1 cellular context compared by ENCODE assay signal in the genomic region with DNA sequence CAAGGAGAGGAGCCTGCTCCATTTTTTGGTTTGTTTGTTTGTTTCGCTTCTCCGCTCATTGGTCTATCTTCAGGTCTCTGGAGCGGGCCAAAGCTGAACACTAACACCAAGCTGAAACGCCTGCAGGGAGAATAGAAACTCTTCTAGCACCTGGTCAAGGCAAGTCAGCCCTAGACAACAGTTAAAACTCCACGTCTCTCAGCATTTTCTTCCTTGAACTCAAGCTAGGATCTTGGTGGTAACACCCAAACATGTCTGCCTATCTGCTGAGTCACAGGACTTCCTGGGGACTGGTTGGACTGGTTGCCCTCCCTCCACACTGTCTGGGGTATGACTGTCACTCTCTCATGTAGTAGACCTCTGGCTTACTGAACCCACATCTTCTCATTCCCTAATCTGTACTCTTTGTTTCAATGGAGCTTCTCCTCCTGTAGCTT.
TF ChIP-seq lines count a peak whose summit lies in the region.

No MANE protein-coding gene starts in this region.

TF ChIP-seq in K562, 482 proteins besides CTCF, POLR2A, EP300 and RAD21 (continued from another document):
- TF ChIP-seq, protein P1, sequence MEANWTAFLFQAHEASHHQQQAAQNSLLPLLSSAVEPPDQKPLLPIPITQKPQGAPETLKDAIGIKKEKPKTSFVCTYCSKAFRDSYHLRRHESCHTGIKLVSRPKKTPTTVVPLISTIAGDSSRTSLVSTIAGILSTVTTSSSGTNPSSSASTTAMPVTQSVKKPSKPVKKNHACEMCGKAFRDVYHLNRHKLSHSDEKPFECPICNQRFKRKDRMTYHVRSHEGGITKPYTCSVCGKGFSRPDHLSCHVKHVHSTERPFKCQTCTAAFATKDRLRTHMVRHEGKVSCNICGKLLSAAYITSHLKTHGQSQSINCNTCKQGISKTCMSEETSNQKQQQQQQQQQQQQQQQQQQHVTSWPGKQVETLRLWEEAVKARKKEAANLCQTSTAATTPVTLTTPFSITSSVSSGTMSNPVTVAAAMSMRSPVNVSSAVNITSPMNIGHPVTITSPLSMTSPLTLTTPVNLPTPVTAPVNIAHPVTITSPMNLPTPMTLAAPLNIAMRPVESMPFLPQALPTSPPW (CRISPR knock-in tag; IDR thresholded peaks at IDR 0.05): peak; percentile 46; the same call in 1 of the 2 replicates
- no peak for TF ChIP-seq ZNF224 (CRISPR knock-in tag; IDR thresholded peaks at IDR 0.05)
- no peak for TF ChIP-seq HMG20B (CRISPR knock-in tag; IDR thresholded peaks at IDR 0.05)
- peak; percentile 68 for TF ChIP-seq SMAD4 (CRISPR knock-in tag; conservative IDR thresholded peaks at IDR 0.05)
- TF ChIP-seq ZNF766 (CRISPR knock-in tag; conservative IDR thresholded peaks at IDR 0.05): 0 out of 2 replicates have a peak, but pooled peaks have one; percentile 38
- no peak for TF ChIP-seq TBL1XR1 (IDR thresholded peaks at IDR 0.05; ENCODE audit: low read length in 2 of 2)
TF ChIP-seq in K562: peak in this region for 41.
